ENCODE assay signal across 25 cellular contexts in the genomic region with DNA sequence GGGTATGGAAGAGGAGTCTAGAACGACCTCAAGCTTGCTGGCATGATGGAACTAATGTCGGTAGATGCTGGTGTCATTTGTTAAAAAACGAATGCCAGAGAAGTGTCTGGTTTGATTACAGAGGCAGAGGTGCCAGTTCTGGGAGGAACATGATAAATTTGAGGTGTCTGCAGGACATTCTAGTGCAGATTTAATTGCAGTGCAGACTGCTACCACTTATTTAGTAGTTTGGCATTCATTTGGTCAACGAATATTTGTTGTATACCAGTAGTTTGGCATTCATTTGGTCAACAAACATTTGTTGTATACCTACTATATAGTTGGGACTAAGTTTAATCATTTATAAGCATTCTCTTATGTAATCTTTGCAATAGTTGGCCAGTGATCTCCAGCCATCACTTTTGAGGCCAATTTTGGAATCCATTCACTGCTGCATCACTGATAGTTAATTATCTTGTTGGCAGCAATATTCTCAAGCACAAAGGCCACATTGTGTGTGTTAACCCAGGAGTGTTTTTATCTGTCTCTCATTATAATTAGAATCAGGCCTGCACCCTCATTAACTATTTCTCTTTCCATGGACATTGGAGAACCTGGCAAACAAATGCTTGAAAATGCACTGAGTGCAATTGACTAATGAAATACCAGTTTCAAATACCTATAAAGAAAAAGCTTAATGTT.
"Had no signal": no experiment of that assay in that cellular context is flagged by ENCODE, and none has a peak within 500 bp of the region (broad histone marks: within the 10 kb centered on the region; RNA-seq: fewer than 3 reads in every experiment).

No MANE protein-coding gene starts in this region.

- H3K9me3 Mint-ChIP-seq: activated naive CD8-positive, alpha-beta T cell treated with anti-CD3 and anti-CD28 coated beads, Interleukin-2, amount 50 U/mL, for 24 hours; stimulated activated naive B cell treated with anti-CD40 and anti-IgM and Interleukin-4, amounts not matched to agents 10 μg/mL and 1 μg/mL and 100 μg/mL, for 72 hours had no signal

- H3K27ac ChIP-seq: body of pancreas, lower lobe of right lung, parathyroid adenoma, WERI-Rb-1 had no signal

- H3K27ac Mint-ChIP-seq: activated CD4-positive, alpha-beta T cell treated with anti-CD3 and anti-CD28 coated beads, Interleukin-2, amount 10 ng/mL, durations not matched to agents 7 days and 5 days; activated CD8-positive, alpha-beta memory T cell treated with anti-CD3 and anti-CD28 coated beads, Interleukin-2, amount 10 ng/mL, durations not matched to agents 7 days and 5 days; activated CD8-positive, alpha-beta T cell treated with anti-CD3 and anti-CD28 coated beads for 36 hours; activated naive CD8-positive, alpha-beta T cell treated with anti-CD3 and anti-CD28 coated beads, Interleukin-2, amount 50 U/mL, for 24 hours; naive B cell; stimulated activated naive B cell treated with anti-CD40 and anti-IgM and Interleukin-4, amounts not matched to agents 10 μg/mL and 1 μg/mL and 100 μg/mL, for 72 hours; T-helper 2 cell treated with Interferon-gamma antibody and Interleukin-4, amounts not matched to agents 5 μg/mL and 100 μg/mL, for 36 hours had no signal

- H3K9ac ChIP-seq: parathyroid adenoma had no signal

- H3K4me1 Mint-ChIP-seq: activated CD4-positive, alpha-beta T cell treated with anti-CD3 and anti-CD28 coated beads, Interleukin-2, amount 10 ng/mL, durations not matched to agents 7 days and 5 days; activated CD8-positive, alpha-beta memory T cell treated with anti-CD3 and anti-CD28 coated beads, Interleukin-2, amount 10 ng/mL, durations not matched to agents 7 days and 5 days; activated naive CD8-positive, alpha-beta T cell treated with anti-CD3 and anti-CD28 coated beads, Interleukin-2, amount 50 U/mL, for 24 hours; naive B cell had no signal

- H3K27me3 Mint-ChIP-seq: activated CD4-positive, alpha-beta T cell treated with anti-CD3 and anti-CD28 coated beads, Interleukin-2, amount 10 ng/mL, durations not matched to agents 7 days and 5 days; activated CD8-positive, alpha-beta memory T cell treated with anti-CD3 and anti-CD28 coated beads, Interleukin-2, amount 10 ng/mL, durations not matched to agents 7 days and 5 days; activated CD8-positive, alpha-beta T cell treated with anti-CD3 and anti-CD28 coated beads for 36 hours; activated naive CD8-positive, alpha-beta T cell treated with anti-CD3 and anti-CD28 coated beads, Interleukin-2, amount 50 U/mL, for 24 hours; naive B cell; stimulated activated naive B cell treated with anti-CD40 and anti-IgM and Interleukin-4, amounts not matched to agents 10 μg/mL and 1 μg/mL and 100 μg/mL, for 72 hours had no signal

- ATAC-seq: activated CD8-positive, alpha-beta memory T cell treated with anti-CD3 and anti-CD28 coated beads, Interleukin-2, amount 10 ng/mL, durations not matched to agents 7 days and 5 days; activated CD8-positive, alpha-beta T cell treated with anti-CD3 and anti-CD28 coated beads for 36 hours; activated naive CD8-positive, alpha-beta T cell treated with anti-CD3 and anti-CD28 coated beads, Interleukin-2, amount 50 U/mL, for 24 hours; body of pancreas; lower lobe of right lung; sciatic nerve; stimulated activated naive B cell treated with anti-CD40 and anti-IgM and Interleukin-4, amounts not matched to agents 10 μg/mL and 1 μg/mL and 100 μg/mL, for 72 hours had no signal

- H3K36me3 ChIP-seq: lower lobe of right lung, transverse colon, WERI-Rb-1 had no signal

- FAIRE-seq: TTC549 had no signal

- DNase-seq: activated CD4-positive, alpha-beta T cell treated with anti-CD3 and anti-CD28 coated beads, Interleukin-2, amount 10 ng/mL, durations not matched to agents 7 days and 5 days; activated CD4-positive, CD25-positive, alpha-beta regulatory T cell treated with anti-CD3 and anti-CD28 coated beads, Interleukin-2, amount 50 U/mL, for 72 hours; activated CD8-positive, alpha-beta memory T cell treated with anti-CD3 and anti-CD28 coated beads, Interleukin-2, amount 10 ng/mL, durations not matched to agents 7 days and 5 days; activated CD8-positive, alpha-beta T cell treated with anti-CD3 and anti-CD28 coated beads for 36 hours; activated gamma-delta T cell; activated naive CD4-positive, alpha-beta T cell treated with anti-CD3 and anti-CD28 coated beads, Interleukin-2, amount 50 U/mL, for 16 hours; activated naive CD8-positive, alpha-beta T cell treated with anti-CD3 and anti-CD28 coated beads, Interleukin-2, amount 50 U/mL, for 24 hours; activated T-cell treated with anti-CD3 and anti-CD28 coated beads for 4 hours; body of pancreas; central memory CD4-positive, alpha-beta T cell; dermis blood vessel endothelial cell; effector CD8-positive, alpha-beta T cell; glutamatergic neuron; hypothalamus; lower lobe of right lung; naive B cell; nucleus accumbens; stimulated activated CD4-positive, alpha-beta T cell treated with anti-CD3 and anti-CD28 coated beads, Interleukin-2, amount 100 ng/mL, for 24 hours; stimulated activated naive B cell treated with anti-CD40 and anti-IgM and Interleukin-4, amounts not matched to agents 10 μg/mL and 1 μg/mL and 100 μg/mL, for 72 hours; transverse colon; WERI-Rb-1 had no signal

- H3K27me3 ChIP-seq: body of pancreas, transverse colon had no signal

- H3K79me2 ChIP-seq: parathyroid adenoma had no signal

- H3K4me1 ChIP-seq: lower lobe of right lung, parathyroid adenoma had no signal

- H3K4me3 ChIP-seq: body of pancreas, lower lobe of right lung, transverse colon had no signal

- H3K9me3 ChIP-seq: body of pancreas, lower lobe of right lung, transverse colon had no signal

- H3K36me3 Mint-ChIP-seq: activated CD8-positive, alpha-beta memory T cell treated with anti-CD3 and anti-CD28 coated beads, Interleukin-2, amount 10 ng/mL, durations not matched to agents 7 days and 5 days; naive B cell; stimulated activated naive B cell treated with anti-CD40 and anti-IgM and Interleukin-4, amounts not matched to agents 10 μg/mL and 1 μg/mL and 100 μg/mL, for 72 hours had no signal

- H2AFZ ChIP-seq: parathyroid adenoma had no signal

- H3K4me3 Mint-ChIP-seq: activated CD4-positive, alpha-beta T cell treated with anti-CD3 and anti-CD28 coated beads, Interleukin-2, amount 10 ng/mL, durations not matched to agents 7 days and 5 days; activated CD8-positive, alpha-beta memory T cell treated with anti-CD3 and anti-CD28 coated beads, Interleukin-2, amount 10 ng/mL, durations not matched to agents 7 days and 5 days; activated CD8-positive, alpha-beta T cell treated with anti-CD3 and anti-CD28 coated beads for 36 hours; activated naive CD8-positive, alpha-beta T cell treated with anti-CD3 and anti-CD28 coated beads, Interleukin-2, amount 50 U/mL, for 24 hours; naive B cell; stimulated activated naive B cell treated with anti-CD40 and anti-IgM and Interleukin-4, amounts not matched to agents 10 μg/mL and 1 μg/mL and 100 μg/mL, for 72 hours; T-helper 2 cell treated with Interferon-gamma antibody and Interleukin-4, amounts not matched to agents 5 μg/mL and 100 μg/mL, for 36 hours had no signal
